8 cellular contexts compared by ENCODE assay signal in genomic region chr19:13817615-13818371, GRCh38. TPM values are rescaled to one million over a fixed set of nuclear protein-coding genes. Genes with fewer than 3 reads are reported as not detected.
DNase-seq lines count a peak whose midpoint lies in the region; ATAC-seq and TF ChIP-seq lines count a peak whose summit lies in the region.

No MANE protein-coding gene starts in this region.

- no peak for TF ChIP-seq CTCF in suprapubic skin (IDR thresholded peaks at IDR 0.05)

- no peak overlapping the region for H3K27ac ChIP-seq in suprapubic skin
- H3K27ac ChIP-seq in Karpas-422 (ENCODE audit: low read length), result no peak overlapping the region

- no peak overlapping the region for H3K9ac ChIP-seq in Karpas-422 (ENCODE audit: low read length)

- H3K9me2 ChIP-seq in Karpas-422 (replicated peaks; ENCODE audit: insufficient read depth, low read length), result no peaks in the 10 kb centered on the region

- DNase-seq in activated CD8-positive, alpha-beta memory T cell treated with anti-CD3 and anti-CD28 coated beads for 24 hours, result peak; percentile 69
- no peak for DNase-seq in activated CD8-positive, alpha-beta memory T cell treated with anti-CD3 and anti-CD28 coated beads, Interleukin-2, amount 50 U/mL, for 48 hours
- DNase-seq in T-helper 1 cell, result peak in 3 of 5 donors; percentile 22 to 30 (median 25)
- DNase-seq in iPS DF 19.7 (ENCODE audit: low read depth, low spot score), result peak; percentile 96
- DNase-seq in suprapubic skin (ENCODE audit: low spot score in 2 of 2), result peak in 1 of 2 donors; percentile 80
- no peak for DNase-seq in Karpas-422

- no peak for TF ChIP-seq POLR2A in suprapubic skin (IDR thresholded peaks at IDR 0.05)

- no peak for ATAC-seq in HG03135 (IDR thresholded peaks at IDR 0.05; ENCODE audit: unreplicated experiment)
- no peak for ATAC-seq in HG02642 (IDR thresholded peaks at IDR 0.05; ENCODE audit: poor library complexity, unreplicated experiment)

- H3K27me3 ChIP-seq in suprapubic skin, result no peaks in the 10 kb centered on the region
- no peaks in the 10 kb centered on the region for H3K27me3 ChIP-seq in Karpas-422 (ENCODE audit: low read length)

- H4K20me1 ChIP-seq in Karpas-422 (ENCODE audit: insufficient read depth, low read depth, low read length), result no peaks in the 10 kb centered on the region

- H3K9me3 ChIP-seq in suprapubic skin (no peaks in the 10 kb centered on the region), Karpas-422 (ENCODE audit: low read length) (no peaks in the 10 kb centered on the region)

- H3K36me3 ChIP-seq in suprapubic skin (peaks cover 13% of the 10 kb centered on the region), Karpas-422 (ENCODE audit: insufficient read depth, low read length) (no peaks in the 10 kb centered on the region)

- no peak overlapping the region for H2AFZ ChIP-seq in Karpas-422 (ENCODE audit: low read length)

- no peak overlapping the region for H3K4me2 ChIP-seq in Karpas-422 (ENCODE audit: low read depth, low read length, poor library complexity, severe bottlenecking)

- no peaks in the 10 kb centered on the region for H3K79me2 ChIP-seq in Karpas-422 (ENCODE audit: low read length)

- WGBS in suprapubic skin, result 32% methylated on average over 3 of the region's 35 CpGs

- H3K4me3 ChIP-seq in suprapubic skin (peak overlapping the region; percentile 41), Karpas-422 (ENCODE audit: low read length) (no peak overlapping the region)

- no peak for TF ChIP-seq EP300 in suprapubic skin (IDR thresholded peaks at IDR 0.05)

- H3K4me1 ChIP-seq in suprapubic skin (peaks cover 16% of the 10 kb centered on the region), Karpas-422 (ENCODE audit: low read length) (peaks cover 14% of the 10 kb centered on the region)

RNA-seq across cellular contexts. Expression of gene ZSWIM4, which starts 22.6 kb away (rescaled TPM):
- 10 to 100 TPM; 11.4 to 19.5 (median 16.3) TPM for total RNA-seq in suprapubic skin
- total RNA-seq in Karpas-422 (2014; rRNA removed; shearing (Covaris generic); ENCODE audit: low replicate concordance), result 6.8 and 7.3 TPM in 2 replicates

RNA-seq across cellular contexts. Expression of gene C19orf53, which starts 43.5 kb away (rescaled TPM):
- total RNA-seq in suprapubic skin, result 100 to 1,000 TPM in 3 of 4 donors, 10 to 100 TPM in 1; 84.2 to 150 (median 124) TPM
- total RNA-seq in Karpas-422 (2014; rRNA removed; shearing (Covaris generic); ENCODE audit: low replicate concordance), result 117 and 158 TPM in 2 replicates

RNA-seq across cellular contexts. Expression of gene MRI1, which starts 53.5 kb away (rescaled TPM):
- 100 to 1,000 TPM in 1 of 4 donors, 10 to 100 TPM in 3; 51.5 to 122 (median 69.6) TPM for total RNA-seq in suprapubic skin
- 33.4 and 78.9 TPM in 2 replicates for total RNA-seq in Karpas-422 (2014; rRNA removed; shearing (Covaris generic); ENCODE audit: low replicate concordance)

RNA-seq across cellular contexts. Expression of gene NANOS3, which starts 59.1 kb away (rescaled TPM):
- not detected for total RNA-seq in suprapubic skin
- not detected in 2 replicates for total RNA-seq in Karpas-422 (2014; rRNA removed; shearing (Covaris generic); ENCODE audit: low replicate concordance)

Comparison
In these comparisons a context has a peak if more than half of its experiments do, and no peak if none do; other contexts are left out.
1. DNase-seq: peak in activated CD8-positive, alpha-beta memory T cell treated with anti-CD3 and anti-CD28 coated beads for 24 hours (single experiment), T-helper 1 cell (3 of 5) and iPS DF 19.7 (single experiment); none in activated CD8-positive, alpha-beta memory T cell treated with anti-CD3 and anti-CD28 coated beads, Interleukin-2, amount 50 U/mL, for 48 hours (single experiment) and Karpas-422 (single experiment).